ENCODE assay signal across 24 cellular contexts in genomic region chr21:23607782-23608181, GRCh38.
"Had no signal": no experiment of that assay in that cellular context is flagged by ENCODE, and none has a peak within 500 bp of the region (broad histone marks: within the 10 kb centered on the region; RNA-seq: fewer than 3 reads in every experiment).

No MANE protein-coding gene starts in this region.

- H3K36me3 ChIP-seq: neural progenitor cell, ovary, right lobe of liver, sigmoid colon, stomach, thoracic aorta, thyroid gland, tibial nerve, upper lobe of right lung, uterus had no signal

- H3K4me2 ChIP-seq: neural progenitor cell had no signal

- DNase-seq: natural killer cell; occipital lobe; ovary; posterior cingulate gyrus; psoas muscle; right cardiac atrium; right lobe of liver; sigmoid colon; small intestine; stimulated activated CD4-positive, alpha-beta T cell treated with anti-CD3 and anti-CD28 coated beads, Interleukin-15, amount 100 ng/mL, for 24 hours; stimulated activated CD4-positive, alpha-beta T cell treated with anti-CD3 and anti-CD28 coated beads, Interleukin-2, amount 100 ng/mL, for 24 hours; stimulated activated CD4-positive, alpha-beta T cell treated with anti-CD3 and anti-CD28 coated beads, Interleukin-2, amount 100 ng/mL, for 48 hours; stimulated activated CD4-positive, alpha-beta T cell treated with anti-CD3 and anti-CD28 coated beads, Interleukin-4, amount 100 ng/mL, for 24 hours; stimulated activated naive B cell treated with anti-CD40 and anti-IgM and Interleukin-4, amounts not matched to agents 10 μg/mL and 1 μg/mL and 100 μg/mL, for 72 hours; stimulated activated naive CD4-positive, alpha-beta T cell treated with Interleukin-2 at 50 U/mL for 16 hours; stomach; thyroid gland; upper lobe of right lung; uterus had no signal

- H3K4me3 ChIP-seq: neural progenitor cell, ovary, psoas muscle, right lobe of liver, sigmoid colon, stomach, thoracic aorta, thyroid gland, tibial nerve, upper lobe of right lung, uterus had no signal

- H3K9ac ChIP-seq: neural progenitor cell, parathyroid adenoma had no signal

- ATAC-seq: natural killer cell; psoas muscle; right cardiac atrium; right lobe of liver; stimulated activated effector memory CD8-positive, alpha-beta T cell treated with anti-CD3 and anti-CD28 coated beads, Interleukin-12 subunit alpha, Interleukin-12 subunit beta, amount 100 ng/mL, for 72 hours; stimulated activated naive B cell treated with anti-CD40 and anti-IgM and Interleukin-4, amounts not matched to agents 10 μg/mL and 1 μg/mL and 100 μg/mL, for 72 hours; upper lobe of right lung had no signal

- H2AFZ ChIP-seq: neural progenitor cell, parathyroid adenoma had no signal

- H3K27me3 ChIP-seq: neural progenitor cell, ovary, right lobe of liver, sigmoid colon, stomach, thyroid gland, tibial nerve, upper lobe of right lung, uterus had no signal

- H3K9me3 ChIP-seq: ovary, psoas muscle, right lobe of liver, sigmoid colon, thoracic aorta, thyroid gland, tibial nerve, upper lobe of right lung, uterus had no signal

- H3K27ac ChIP-seq: neural progenitor cell, ovary, parathyroid adenoma, psoas muscle, right lobe of liver, sigmoid colon, stomach, thoracic aorta, thyroid gland, tibial nerve, upper lobe of right lung, uterus had no signal

- H3K4me1 ChIP-seq: neural progenitor cell, parathyroid adenoma, psoas muscle, right lobe of liver, sigmoid colon, stomach, thyroid gland, tibial nerve, upper lobe of right lung, uterus had no signal

- H3K79me2 ChIP-seq: parathyroid adenoma had no signal
